In the genomic region with DNA sequence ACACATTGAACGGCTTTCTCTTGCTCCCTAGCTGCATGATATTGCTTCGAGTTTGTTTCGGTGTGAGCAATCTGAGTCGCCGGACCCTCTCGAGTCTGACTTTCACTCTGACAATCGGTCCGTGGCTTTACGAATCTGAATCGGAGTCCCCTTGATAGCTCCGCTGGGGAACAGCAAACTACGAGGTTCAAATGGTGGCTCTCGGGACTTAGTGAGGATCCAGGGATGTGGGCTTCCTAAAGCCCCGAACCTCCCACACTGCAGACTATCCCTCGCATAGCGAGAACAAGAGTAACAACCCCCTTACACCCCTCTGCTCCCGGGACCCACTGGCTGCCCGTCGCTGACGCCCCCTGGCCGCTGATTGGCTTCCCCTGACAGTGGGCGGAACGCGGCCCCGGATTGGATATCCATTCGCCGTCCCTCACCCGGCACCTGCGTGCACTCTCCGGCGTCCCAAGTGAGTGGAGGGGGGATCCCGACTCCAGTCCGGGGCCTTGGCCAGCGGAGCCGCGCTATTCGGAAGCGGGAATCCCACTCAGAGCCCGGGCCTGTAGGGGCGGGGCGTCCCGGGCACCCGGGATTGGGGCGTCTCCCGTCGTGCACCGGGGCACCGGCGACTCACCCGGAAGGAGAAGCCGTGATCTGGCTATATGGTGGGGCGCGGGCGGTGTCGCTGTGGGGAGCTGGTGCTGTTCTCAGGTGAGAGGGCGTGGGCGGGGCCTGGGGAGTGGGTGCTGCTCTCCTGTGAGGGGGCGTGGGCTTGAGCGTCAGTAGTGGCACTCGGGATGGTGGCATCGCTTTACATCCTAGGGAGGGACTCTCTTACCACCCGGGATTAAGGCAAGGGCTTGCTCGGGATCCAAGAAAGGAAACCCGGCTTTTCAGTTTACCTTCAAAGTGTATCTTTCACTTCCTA, we compare ENCODE assay signal across 8 cellular contexts. TPM values are rescaled to one million over a fixed set of nuclear protein-coding genes. Genes with fewer than 3 reads are reported as not detected.
DNase-seq lines count a peak whose midpoint lies in the region; ATAC-seq and TF ChIP-seq lines count a peak whose summit lies in the region.

A gene with protein sequence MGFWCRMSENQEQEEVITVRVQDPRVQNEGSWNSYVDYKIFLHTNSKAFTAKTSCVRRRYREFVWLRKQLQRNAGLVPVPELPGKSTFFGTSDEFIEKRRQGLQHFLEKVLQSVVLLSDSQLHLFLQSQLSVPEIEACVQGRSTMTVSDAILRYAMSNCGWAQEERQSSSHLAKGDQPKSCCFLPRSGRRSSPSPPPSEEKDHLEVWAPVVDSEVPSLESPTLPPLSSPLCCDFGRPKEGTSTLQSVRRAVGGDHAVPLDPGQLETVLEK (plus strand): TSS at position 630 of the 919 bp plus-strand sequence. CDS start 4,278 bp downstream, outside the sequence.

- H3K36me3 Mint-ChIP-seq in activated naive CD4-positive, alpha-beta T cell treated with anti-CD3 and anti-CD28 coated beads, Interleukin-2, amount 50 U/mL, for 72 hours, result peaks cover 13 to 27% of the 10 kb centered on the region in 2 donors
- H3K36me3 Mint-ChIP-seq in osteocyte (ENCODE audit: unreplicated experiment), result peaks cover 3% of the 10 kb centered on the region

- under 1% methylated on average over 64 of the region's 64 CpGs for WGBS in thymus

- H3K9me3 ChIP-seq in thymus (ENCODE audit: control insufficient read depth), result no peaks in the 10 kb centered on the region

- peaks cover 0 to 10% of the 10 kb centered on the region in 2 donors for H3K9me3 Mint-ChIP-seq in activated naive CD4-positive, alpha-beta T cell treated with anti-CD3 and anti-CD28 coated beads, Interleukin-2, amount 50 U/mL, for 72 hours
- no peaks in the 10 kb centered on the region for H3K9me3 Mint-ChIP-seq in osteocyte (ENCODE audit: unreplicated experiment)

- peaks cover 17% of the 10 kb centered on the region for H3K4me1 ChIP-seq in thymus (ENCODE audit: control insufficient read depth, insufficient read depth, low read length)

- TF ChIP-seq CTCF in GM12864 (IDR thresholded peaks at IDR 0.05; ENCODE audit: low read depth, low read length, missing control alignments), result no peak
- TF ChIP-seq CTCF in osteocyte (IDR thresholded peaks at IDR 0.05), result no peak

- no peaks in the 10 kb centered on the region for H3K36me3 ChIP-seq in thymus (ENCODE audit: control insufficient read depth, insufficient read depth)

- H3K4me3 Mint-ChIP-seq in osteocyte (ENCODE audit: unreplicated experiment), result peak within 1 kb of the TSS; percentile 96

- H3K27me3 ChIP-seq in thymus (ENCODE audit: control insufficient read depth, insufficient read depth), result no peaks in the 10 kb centered on the region

- H3K4me1 Mint-ChIP-seq in osteocyte (ENCODE audit: unreplicated experiment), result peaks cover 22% of the 10 kb centered on the region

- H3K27me3 Mint-ChIP-seq in osteocyte (ENCODE audit: unreplicated experiment), result no peaks in the 10 kb centered on the region

- H3K27ac Mint-ChIP-seq in activated naive CD4-positive, alpha-beta T cell treated with anti-CD3 and anti-CD28 coated beads, Interleukin-2, amount 50 U/mL, for 72 hours, result peak within 1 kb of the TSS; percentile 95 to 99
- H3K27ac Mint-ChIP-seq in osteocyte (ENCODE audit: unreplicated experiment), result peak within 1 kb of the TSS; percentile 88

- H3K4me3 ChIP-seq in GM12864 (ENCODE audit: low read depth, low read length) (peak within 1 kb of the TSS; percentile 86), thymus (ENCODE audit: low read length) (peak within 1 kb of the TSS; percentile 99)

- peak; percentile 75 for ATAC-seq in HG02623 (IDR thresholded peaks at IDR 0.05; ENCODE audit: unreplicated experiment)
- peak; percentile 94 for ATAC-seq in activated naive CD4-positive, alpha-beta T cell treated with anti-CD3 and anti-CD28 coated beads, Interleukin-2, amount 50 U/mL, for 72 hours

- peak within 1 kb of the TSS; percentile 98 for H3K27ac ChIP-seq in thymus (ENCODE audit: low read depth)

- DNase-seq in GM12864 (ENCODE audit: low read depth) (peak; percentile 70), NCI-H1105 (lab: John Stamatoyannopoulos, UW) (peak; percentile 90), SKM-1 (lab: John Stamatoyannopoulos, UW; ENCODE audit: unreplicated experiment) (peak; percentile 60), glomerular visceral epithelial cell (ENCODE audit: extremely low spot score) (peak; percentile 91), osteocyte (ENCODE audit: extremely low spot score, unreplicated experiment) (peak; percentile 94)
- peak; percentile 93 to 94 for DNase-seq in activated naive CD4-positive, alpha-beta T cell treated with anti-CD3 and anti-CD28 coated beads, Interleukin-2, amount 50 U/mL, for 72 hours (ENCODE audit: low spot score in 2 of 2)

RNA-seq across cellular contexts. Expression of the gene that starts here (rescaled TPM):
- 10 to 100 TPM; 15.4 to 24.5 TPM for total RNA-seq in activated naive CD4-positive, alpha-beta T cell treated with anti-CD3 and anti-CD28 coated beads, Interleukin-2, amount 50 U/mL, for 72 hours
- 16.2 and 18.3 TPM in 2 replicates for total RNA-seq in osteocyte
- polyA plus RNA-seq in thymus, result 23.6 TPM

Comparison
In these comparisons a context has a peak if more than half of its experiments do, and no peak if none do; other contexts are left out.
1. Peak in every context shown above with its lines: DNase-seq, ATAC-seq, H3K4me3 ChIP-seq and H3K27ac ChIP-seq.